24 cellular contexts compared by ENCODE assay signal in genomic region chr6:53671111-53671510, GRCh38. TPM values are rescaled to one million over a fixed set of nuclear protein-coding genes. Genes with fewer than 3 reads are reported as not detected.
DNase-seq lines count a peak whose midpoint lies in the region; ATAC-seq, FAIRE-seq and TF ChIP-seq lines count a peak whose summit lies in the region.
"Had no signal": no experiment of that assay in that cellular context is flagged by ENCODE, and none has a peak within 500 bp of the region (broad histone marks: within the 10 kb centered on the region; RNA-seq: fewer than 3 reads in every experiment).

No MANE protein-coding gene starts in this region.

- H3K27me3 ChIP-seq in astrocyte (ENCODE audit: insufficient read depth, low read length) = no peaks in the 10 kb centered on the region
- peaks cover 0 to 12% of the 10 kb centered on the region in 2 experiments for H3K27me3 ChIP-seq in mesenchymal stem cell (ENCODE audit: control insufficient read depth in 1 of 2, insufficient read depth in 1 of 2, low read length in 2 of 2)
- H3K27me3 ChIP-seq: Peyer's patch had no signal

- H3K4me2 ChIP-seq in astrocyte (ENCODE audit: low read length) (no peak overlapping the region), mesenchymal stem cell (ENCODE audit: low read length, poor library complexity, severe bottlenecking) (no peak overlapping the region)
- H3K4me2 ChIP-seq: GM23338 had no signal

- H4K8ac ChIP-seq in mesenchymal stem cell (ENCODE audit: low read length) = no peak overlapping the region

- H3K79me1 ChIP-seq in mesenchymal stem cell (replicated peaks; ENCODE audit: low read length, poor library complexity, severe bottlenecking) = no peaks in the 10 kb centered on the region

- no peak overlapping the region for H3K9ac ChIP-seq in astrocyte (ENCODE audit: low read length)
- no peak overlapping the region for H3K9ac ChIP-seq in mesenchymal stem cell (ENCODE audit: low read length)

- H2BK120ac ChIP-seq in mesenchymal stem cell (ENCODE audit: low read depth, low read length) = no peak overlapping the region

- H2BK12ac ChIP-seq in mesenchymal stem cell (ENCODE audit: low read length in 2 of 2) = no peak overlapping the region

- H2AFZ ChIP-seq in astrocyte (ENCODE audit: low read depth, low read length) (no peak overlapping the region), mesenchymal stem cell (ENCODE audit: low read depth, low read length) (no peak overlapping the region)
- H2AFZ ChIP-seq: GM23338 had no signal

- H3K9me3 Mint-ChIP-seq in astrocyte (ENCODE audit: unreplicated experiment) = no peaks in the 10 kb centered on the region
- peaks cover 3% of the 10 kb centered on the region for H3K9me3 Mint-ChIP-seq in activated T-cell treated with anti-CD3 and anti-CD28 coated beads, Interleukin-2, amount 50 U/mL, for 4 hours
- no peaks in the 10 kb centered on the region for H3K9me3 Mint-ChIP-seq in activated T-cell treated with anti-CD3 and anti-CD28 coated beads, Interleukin-2, amount 50 U/mL, for 24 hours
- H3K9me3 Mint-ChIP-seq: GM23338 had no signal

- peak overlapping the region; percentile 62 for H2AK5ac ChIP-seq in mesenchymal stem cell (ENCODE audit: low read length, severe bottlenecking)

- H3K27me3 Mint-ChIP-seq in astrocyte (ENCODE audit: low read depth, unreplicated experiment) = no peaks in the 10 kb centered on the region
- peaks cover 35% of the 10 kb centered on the region for H3K27me3 Mint-ChIP-seq in activated T-cell treated with anti-CD3 and anti-CD28 coated beads, Interleukin-2, amount 50 U/mL, for 4 hours (ENCODE audit: low read depth)
- peaks cover 44% of the 10 kb centered on the region for H3K27me3 Mint-ChIP-seq in activated T-cell treated with anti-CD3 and anti-CD28 coated beads, Interleukin-2, amount 50 U/mL, for 24 hours

- H3K27ac Mint-ChIP-seq in astrocyte (ENCODE audit: unreplicated experiment) = peak overlapping the region; percentile 71
- no peak overlapping the region for H3K27ac Mint-ChIP-seq in activated T-cell treated with anti-CD3 and anti-CD28 coated beads, Interleukin-2, amount 50 U/mL, for 24 hours
- H3K27ac Mint-ChIP-seq: GM23338 had no signal

- no peak overlapping the region for H3K4me3 ChIP-seq in astrocyte (ENCODE audit: insufficient read depth, low read depth, low read length)
- no peak overlapping the region for H3K4me3 ChIP-seq in mesenchymal stem cell (ENCODE audit: insufficient read depth in 1 of 2, low read depth in 1 of 2, low read length in 2 of 2)
- H3K4me3 ChIP-seq: GM23338, K562, Peyer's patch had no signal

- 63% methylated on average over 3 of the region's 3 CpGs for WGBS in mesenchymal stem cell

- DNase-seq in EH (ENCODE audit: low read depth) (peak; percentile 54), H4 (ENCODE audit: low spot score) (peak; percentile 28), astrocyte (ENCODE audit: low read depth) (peak; percentile 79), mesenchymal stem cell (peak; percentile 29), DMS53 treated with DMSO at 0.1 percent for 48 hours (lab: John Stamatoyannopoulos, UW; ENCODE audit: unreplicated experiment) (no peak), T-helper 9 cell (no peak)
- no peak for DNase-seq in activated T-cell treated with anti-CD3 and anti-CD28 coated beads, Interleukin-2, amount 50 U/mL, for 4 hours
- no peak for DNase-seq in activated T-cell treated with anti-CD3 and anti-CD28 coated beads, Interleukin-2, amount 50 U/mL, for 24 hours
- DNase-seq: AML-193; NCI-H1105; NCI-H1694; NCI-H510A; NCI-H748 treated with DMSO at 0.1 percent for 48 hours; NK-92 treated with Interleukin-12 subunit alpha and Interleukin-12 subunit beta, amount 100 ng/mL, for 24 hours; Peyer's patch; SHP77 had no signal

- no peak overlapping the region for H3K23ac ChIP-seq in mesenchymal stem cell (ENCODE audit: low read length in 2 of 2)

- no peak overlapping the region for H3K27ac ChIP-seq in astrocyte (ENCODE audit: low read depth, low read length)
- H3K27ac ChIP-seq in mesenchymal stem cell (ENCODE audit: low read length, poor library complexity, severe bottlenecking) = no peak overlapping the region
- H3K27ac ChIP-seq: C4-2B, Peyer's patch had no signal

- H3K36me3 ChIP-seq in astrocyte (ENCODE audit: insufficient read depth, low read length) = no peaks in the 10 kb centered on the region
- H3K36me3 ChIP-seq in mesenchymal stem cell (ENCODE audit: control insufficient read depth in 1 of 2, insufficient read depth in 2 of 2, low read depth in 1 of 2, low read length in 2 of 2) = no peaks in the 10 kb centered on the region
- H3K36me3 ChIP-seq: Peyer's patch had no signal

- H4K20me1 ChIP-seq in astrocyte (ENCODE audit: insufficient read depth, low read length) = no peaks in the 10 kb centered on the region

- no peak overlapping the region for H3K18ac ChIP-seq in mesenchymal stem cell (ENCODE audit: low read depth in 1 of 2, low read length in 2 of 2)

- peaks cover 8% of the 10 kb centered on the region for H3K4me1 ChIP-seq in astrocyte (ENCODE audit: insufficient read depth, low read length)
- H3K4me1 ChIP-seq in mesenchymal stem cell (ENCODE audit: control insufficient read depth, insufficient read depth, low read depth, low read length) = peaks cover 12% of the 10 kb centered on the region

- ATAC-seq in activated T-cell treated with anti-CD3 and anti-CD28 coated beads, Interleukin-2, amount 50 U/mL, for 4 hours = no peak
- ATAC-seq: GM23338, HCT116, K562, SK-N-SH treated with all-trans-retinoic acid at 6 μM for 48 hours had no signal

- H3K4ac ChIP-seq in mesenchymal stem cell (ENCODE audit: low read depth in 1 of 2, low read length in 2 of 2) = no peak overlapping the region

- H3K4me1 Mint-ChIP-seq in astrocyte (ENCODE audit: low read depth, unreplicated experiment) = peaks cover 16% of the 10 kb centered on the region
- H3K4me1 Mint-ChIP-seq in activated T-cell treated with anti-CD3 and anti-CD28 coated beads, Interleukin-2, amount 50 U/mL, for 4 hours (ENCODE audit: low read depth) = no peaks in the 10 kb centered on the region
- no peaks in the 10 kb centered on the region for H3K4me1 Mint-ChIP-seq in activated T-cell treated with anti-CD3 and anti-CD28 coated beads, Interleukin-2, amount 50 U/mL, for 24 hours (ENCODE audit: low read depth)
- H3K4me1 Mint-ChIP-seq: GM23338 had no signal

- H2BK15ac ChIP-seq in mesenchymal stem cell (ENCODE audit: low read depth, poor library complexity, severe bottlenecking) = no peak overlapping the region

- H4K91ac ChIP-seq in mesenchymal stem cell (ENCODE audit: low read length) = no peak overlapping the region

- no peak overlapping the region for H3K4me3 Mint-ChIP-seq in astrocyte (ENCODE audit: unreplicated experiment)
- no peak overlapping the region for H3K4me3 Mint-ChIP-seq in activated T-cell treated with anti-CD3 and anti-CD28 coated beads, Interleukin-2, amount 50 U/mL, for 4 hours
- no peak overlapping the region for H3K4me3 Mint-ChIP-seq in activated T-cell treated with anti-CD3 and anti-CD28 coated beads, Interleukin-2, amount 50 U/mL, for 24 hours
- H3K4me3 Mint-ChIP-seq: GM23338 had no signal

- H3K36me3 Mint-ChIP-seq in astrocyte (ENCODE audit: low read depth, unreplicated experiment) = no peaks in the 10 kb centered on the region
- no peaks in the 10 kb centered on the region for H3K36me3 Mint-ChIP-seq in activated T-cell treated with anti-CD3 and anti-CD28 coated beads, Interleukin-2, amount 50 U/mL, for 4 hours (ENCODE audit: insufficient read depth)
- no peaks in the 10 kb centered on the region for H3K36me3 Mint-ChIP-seq in activated T-cell treated with anti-CD3 and anti-CD28 coated beads, Interleukin-2, amount 50 U/mL, for 24 hours (ENCODE audit: low read depth)

- peak overlapping the region; percentile 32 for H2BK5ac ChIP-seq in mesenchymal stem cell (ENCODE audit: low read depth, low read length, poor library complexity, severe bottlenecking)

- no peak for TF ChIP-seq CTCF in astrocyte (IDR thresholded peaks at IDR 0.05; ENCODE audit: insufficient read depth, low read depth, low read length)

- H3K79me2 ChIP-seq in astrocyte (ENCODE audit: insufficient read depth, low read length) = no peaks in the 10 kb centered on the region

- FAIRE-seq in astrocyte (lab: Jason Lieb, UNC) = no peak
- FAIRE-seq: D721Med, GM12891, GM19239, K562 had no signal

- H3K9me3 ChIP-seq in astrocyte (ENCODE audit: insufficient read depth, low read depth, low read length) (no peaks in the 10 kb centered on the region), mesenchymal stem cell (ENCODE audit: control insufficient read depth, low read length) (no peaks in the 10 kb centered on the region)
- H3K9me3 ChIP-seq: Peyer's patch had no signal

- H3K14ac ChIP-seq in mesenchymal stem cell (ENCODE audit: low read length in 2 of 2) = no peak overlapping the region

RNA-seq across cellular contexts. Expression of gene KLHL31, which starts 5.6 kb away (rescaled TPM):
- 0.17 and 0.72 TPM in 2 replicates for total RNA-seq in H4 (2014; rRNA removed; shearing (Covaris generic))
- total RNA-seq in astrocyte = 0.19 and 0.36 TPM in 2 replicates
- polyA plus RNA-seq in mesenchymal stem cell (2013, experiment 1 of 2) = 0.01 TPM
- 0.04 TPM for polyA plus RNA-seq in mesenchymal stem cell (2013, experiment 2 of 2)
- under 1 TPM; 0.13 to 0.16 (median 0.14) TPM for total RNA-seq in activated T-cell treated with anti-CD3 and anti-CD28 coated beads, Interleukin-2, amount 50 U/mL, for 4 hours
- total RNA-seq: K562 had no signal
- polyA plus RNA-seq: K562 had no signal

Comparison
In these comparisons a context has a peak if more than half of its experiments do, and no peak if none do; other contexts are left out.
1. DNase-seq: peak in EH (single experiment), H4 (single experiment), astrocyte (single experiment) and mesenchymal stem cell (single experiment); none in DMS53 treated with DMSO at 0.1 percent for 48 hours (single experiment), activated T-cell treated with anti-CD3 and anti-CD28 coated beads, Interleukin-2, amount 50 U/mL, for 4 hours (single experiment), activated T-cell treated with anti-CD3 and anti-CD28 coated beads, Interleukin-2, amount 50 U/mL, for 24 hours (single experiment) and T-helper 9 cell (single experiment).